8 cellular contexts compared by ENCODE assay signal in genomic region chr7:131008840-131009651, GRCh38.
A peak's percentile ranks its signal among the peaks of the same experiment; 100 is the strongest.
DNase-seq lines count a peak whose midpoint lies in the region; ATAC-seq and TF ChIP-seq lines count a peak whose summit lies in the region.

No MANE protein-coding gene starts in this region.

- no peak overlapping the region for H4K8ac ChIP-seq in mesenchymal stem cell (ENCODE audit: low read length)

- peaks cover 14% of the 10 kb centered on the region for H3K79me1 ChIP-seq in mesenchymal stem cell (replicated peaks; ENCODE audit: low read length, poor library complexity, severe bottlenecking)

- H3K27ac ChIP-seq in AG04450 (ENCODE audit: low read depth, low read length) (peak overlapping the region; percentile 43), adrenal gland (peak overlapping the region; percentile 37 to 78 (median 56)), mesenchymal stem cell (ENCODE audit: low read length, poor library complexity, severe bottlenecking) (peak overlapping the region; percentile 50), right atrium auricular region (peak overlapping the region in 1 of 2 donors; percentile 36)

- DNase-seq in AG04450 (ENCODE audit: low read depth, low spot score) (no peak), adrenal gland (no peak), mesenchymal stem cell (peak; percentile 80), right atrium auricular region (ENCODE audit: low spot score) (no peak), GM20000 (ENCODE audit: low spot score) (no peak), GM19240 (ENCODE audit: insufficient read length, low spot score) (no peak)

- ATAC-seq in HG02610 (IDR thresholded peaks at IDR 0.05; ENCODE audit: unreplicated experiment) (peak; percentile 54), HG02678 (IDR thresholded peaks at IDR 0.05; ENCODE audit: unreplicated experiment) (no peak)

- H3K18ac ChIP-seq in mesenchymal stem cell (ENCODE audit: low read depth in 1 of 2, low read length in 2 of 2) = peak overlapping the region in 1 of 2 experiments; percentile 59

- no peak overlapping the region for H2BK12ac ChIP-seq in mesenchymal stem cell (ENCODE audit: low read length in 2 of 2)

- peak in 1 of 2 donors; percentile 4 for TF ChIP-seq POLR2A in adrenal gland (IDR thresholded peaks at IDR 0.05)

- H3K4me2 ChIP-seq in mesenchymal stem cell (ENCODE audit: low read length, poor library complexity, severe bottlenecking) = no peak overlapping the region

- H2BK15ac ChIP-seq in mesenchymal stem cell (ENCODE audit: low read depth, poor library complexity, severe bottlenecking) = no peak overlapping the region

- peak overlapping the region; percentile 43 for H2BK120ac ChIP-seq in mesenchymal stem cell (ENCODE audit: low read depth, low read length)

- 19 to 23% (median 22%) methylated on average over 5 of the region's 5 CpGs for WGBS in adrenal gland, 4 donors
- whole genome bisulfite sequencing in mesenchymal stem cell = 56% methylated on average over 5 of the region's 5 CpGs

- H3K4me3 ChIP-seq in AG04450 (ENCODE audit: low read depth, low read length) = peak overlapping the region; percentile 21; the same call in 1 of the 2 replicates
- H3K4me3 ChIP-seq in adrenal gland = no peak overlapping the region
- peak overlapping the region in 1 of 2 experiments; percentile 42 for H3K4me3 ChIP-seq in mesenchymal stem cell (ENCODE audit: insufficient read depth in 1 of 2, low read depth in 1 of 2, low read length in 2 of 2)
- H3K4me3 ChIP-seq in right atrium auricular region = no peak overlapping the region

- intact Hi-C loops in adrenal gland (cut with DNase I) = loop anchor here in 1 of 2 donors (10.0 kb wide), 1 partner anchor 114 kb away; no protein-coding TSS in a partner anchor

- no peak overlapping the region for H3K4ac ChIP-seq in mesenchymal stem cell (ENCODE audit: low read depth in 1 of 2, low read length in 2 of 2)

- H3K27me3 ChIP-seq in AG04450 (ENCODE audit: control insufficient read depth, insufficient read depth, low read length) (no peaks in the 10 kb centered on the region), adrenal gland (no peaks in the 10 kb centered on the region), mesenchymal stem cell (ENCODE audit: control insufficient read depth in 1 of 2, insufficient read depth in 1 of 2, low read length in 2 of 2) (no peaks in the 10 kb centered on the region), right atrium auricular region (no peaks in the 10 kb centered on the region)

- H3K9me3 ChIP-seq in AG04450 (ENCODE audit: control insufficient read depth, insufficient read depth, low read length) (no peaks in the 10 kb centered on the region; the same call in 1 of the 2 replicates), adrenal gland (replicated peaks in 1 of 3) (no peaks in the 10 kb centered on the region), mesenchymal stem cell (ENCODE audit: control insufficient read depth, low read length) (no peaks in the 10 kb centered on the region), right atrium auricular region (no peaks in the 10 kb centered on the region)

- TF ChIP-seq CTCF in AG04450 (IDR thresholded peaks at IDR 0.05; ENCODE audit: low read depth, low read length) = no peak
- TF ChIP-seq CTCF in adrenal gland (IDR thresholded peaks at IDR 0.05) = no peak
- TF ChIP-seq CTCF in right atrium auricular region (IDR thresholded peaks at IDR 0.05) = no peak
- no peak for TF ChIP-seq CTCF in GM20000 (IDR thresholded peaks at IDR 0.05; ENCODE audit: extremely low read depth, missing control alignments)

- H2BK5ac ChIP-seq in mesenchymal stem cell (ENCODE audit: low read depth, low read length, poor library complexity, severe bottlenecking) = no peak overlapping the region

- CTCF ChIA-PET in AG04450 (lab: Charles Lee) = interaction anchor here (3.0 kb wide), 1 partner anchor 112 kb away, joined by 17 read pairs; no protein-coding TSS in a partner anchor

- peak overlapping the region; percentile 85 for H3K9ac ChIP-seq in mesenchymal stem cell (ENCODE audit: low read length)

- POLR2A ChIA-PET in AG04450 (lab: Yijun Ruan, JAX) = no interaction called here

- H3K14ac ChIP-seq in mesenchymal stem cell (ENCODE audit: low read length in 2 of 2) = no peak overlapping the region

- H3K23ac ChIP-seq in mesenchymal stem cell (ENCODE audit: low read length in 2 of 2) = no peak overlapping the region

- no peaks in the 10 kb centered on the region for H3K36me3 ChIP-seq in adrenal gland (replicated peaks in 1 of 2)
- H3K36me3 ChIP-seq in mesenchymal stem cell (ENCODE audit: control insufficient read depth in 1 of 2, insufficient read depth in 2 of 2, low read depth in 1 of 2, low read length in 2 of 2) = peaks cover 0 to 42% of the 10 kb centered on the region in 2 experiments
- H3K36me3 ChIP-seq in right atrium auricular region = no peaks in the 10 kb centered on the region

- no peak overlapping the region for H2AFZ ChIP-seq in mesenchymal stem cell (ENCODE audit: low read depth, low read length)

- no peak overlapping the region for H4K91ac ChIP-seq in mesenchymal stem cell (ENCODE audit: low read length)

- H3K4me1 ChIP-seq in adrenal gland (replicated peaks in 1 of 2) (peaks cover 49 to 69% of the 10 kb centered on the region in 2 donors), mesenchymal stem cell (ENCODE audit: control insufficient read depth, insufficient read depth, low read depth, low read length) (peaks cover 19% of the 10 kb centered on the region), right atrium auricular region (peaks cover 0 to 75% of the 10 kb centered on the region in 2 donors)

- no peak overlapping the region for H2AK5ac ChIP-seq in mesenchymal stem cell (ENCODE audit: low read length, severe bottlenecking)
